In genomic region chr4:88369180-88369812, GRCh38 we compare ENCODE assay signal across 8 cellular contexts. TPM values are rescaled to one million over a fixed set of nuclear protein-coding genes. Genes with fewer than 3 reads are reported as not detected.
DNase-seq lines count a peak whose midpoint lies in the region; ATAC-seq and TF ChIP-seq lines count a peak whose summit lies in the region.
"Not testable (repeated sequence)": the region's sequence is repeated elsewhere in the genome, so short reads cannot be mapped to it uniquely, and the experiment has no call there.

No MANE protein-coding gene starts in this region.

- H3K27me3 ChIP-seq in ascending aorta; liver (ENCODE audit: control insufficient read depth in 4 of 4, insufficient read depth in 4 of 4, low read length in 3 of 4); gastrocnemius medialis: not testable (repeated sequence)

- not testable (repeated sequence) for ATAC-seq in gastrocnemius medialis

- in situ Hi-C loops in gastrocnemius medialis (cut with MboI; ENCODE audit: low sequenced_read_pairs in 4 of 4) = not testable (repeated sequence)

- intact Hi-C loops in ascending aorta (cut with DNase I); gastrocnemius medialis (cut with DNase I; ENCODE audit: low total_unique reads): not testable (repeated sequence)

- not testable (repeated sequence) for H3K27ac ChIP-seq in ascending aorta; liver (ENCODE audit: low read depth in 1 of 2, low read length in 2 of 2); gastrocnemius medialis

- WGBS in liver = 86% methylated on average over 7 of the region's 7 CpGs

- TF ChIP-seq CTCF in GM10266 (IDR thresholded peaks at IDR 0.05; ENCODE audit: control insufficient read depth, insufficient read depth, low read depth, missing control alignments) = peak; percentile 45
- TF ChIP-seq CTCF in ascending aorta (IDR thresholded peaks at IDR 0.05) = peak; percentile 53 to 62 (median 61)
- peak; percentile 50 for TF ChIP-seq CTCF in liver (IDR thresholded peaks at IDR 0.05; ENCODE audit: low read depth, low read length, missing input control)
- peak in 3 of 5 experiments; percentile 24 to 55 (median 42) for TF ChIP-seq CTCF in gastrocnemius medialis (IDR thresholded peaks at IDR 0.05 in 4 of 5, conservative IDR thresholded peaks at IDR 0.05 in 1 of 5)

- H3K4me1 ChIP-seq in ascending aorta; liver (ENCODE audit: control insufficient read depth in 4 of 4, insufficient read depth in 4 of 4, low read length in 3 of 4); gastrocnemius medialis: not testable (repeated sequence)

- not testable (repeated sequence) for TF ChIP-seq POLR2A in gastrocnemius medialis (IDR thresholded peaks at IDR 0.05)

- DNase-seq in AG20443 (ENCODE audit: low spot score) (peak; percentile 40), LoVo (ENCODE audit: low spot score) (peak; percentile 31), RPMI7951 (ENCODE audit: low read depth) (peak; percentile 46), fibroblast of peridontal ligament (ENCODE audit: extremely low read depth) (peak; percentile 72)
- not testable (repeated sequence) for DNase-seq in GM10266 (ENCODE audit: extremely low spot score); ascending aorta (ENCODE audit: low spot score in 2 of 2); gastrocnemius medialis

- H3K9me3 ChIP-seq in ascending aorta; liver (ENCODE audit: control insufficient read depth in 4 of 4, low read length in 3 of 4); gastrocnemius medialis: not testable (repeated sequence)

- TF ChIP-seq RAD21 in liver (IDR thresholded peaks at IDR 0.05) = peak; percentile 77 to 82

- H3K36me3 ChIP-seq in ascending aorta; liver (ENCODE audit: control insufficient read depth in 4 of 4, insufficient read depth in 3 of 4, low read depth in 1 of 4, low read length in 3 of 4); gastrocnemius medialis: not testable (repeated sequence)

- H3K9ac ChIP-seq in liver (ENCODE audit: low read depth in 1 of 2, low read length in 2 of 2) = not testable (repeated sequence)

- not testable (repeated sequence) for H3K4me3 ChIP-seq in ascending aorta; liver (ENCODE audit: low read depth in 1 of 3, low read length in 3 of 3); gastrocnemius medialis

RNA-seq across cellular contexts. Expression of gene HERC6, which starts 9.4 kb away (rescaled TPM):
- total RNA-seq in RPMI7951 (2014; rRNA removed; shearing (Covaris generic)) = 6.8 and 13.7 TPM in 2 replicates
- total RNA-seq in ascending aorta = 32.7 TPM
- 1 to 10 TPM; 2.7 to 3.8 TPM for total RNA-seq in liver
- polyA plus RNA-seq in liver = 1 to 10 TPM; 1.5 to 2.5 TPM
- total RNA-seq in gastrocnemius medialis = 1 to 10 TPM in 2 of 4 donors, under 1 TPM in 2; 0.42 to 1.6 (median 1.0) TPM
